Comparison of ENCODE assay signal across 16 cellular contexts in genomic region chr17:64115043-64115698, GRCh38. TPM values are rescaled to one million over a fixed set of nuclear protein-coding genes. Genes with fewer than 3 reads are reported as not detected.
DNase-seq lines count a peak whose midpoint lies in the region; ATAC-seq and TF ChIP-seq lines count a peak whose summit lies in the region.
"Had no signal": no experiment of that assay in that cellular context is flagged by ENCODE, and none has a peak within 500 bp of the region (broad histone marks: within the 10 kb centered on the region; RNA-seq: fewer than 3 reads in every experiment).

No MANE protein-coding gene starts in this region.

- no peak for TF ChIP-seq CTCF in breast epithelium (IDR thresholded peaks at IDR 0.05)
- TF ChIP-seq CTCF in left lung (IDR thresholded peaks at IDR 0.05), result no peak
- no peak for TF ChIP-seq CTCF in sigmoid colon (IDR thresholded peaks at IDR 0.05)

- TF ChIP-seq POLR2A in breast epithelium (IDR thresholded peaks at IDR 0.05), result no peak
- no peak for TF ChIP-seq POLR2A in sigmoid colon (IDR thresholded peaks at IDR 0.05)

- POLR2A ChIA-PET in CD8-positive, alpha-beta memory T cell (lab: Charles Lee), result interaction anchor here (0.6 kb wide), 1 partner anchor 121 kb away, joined by 6 read pairs; no protein-coding TSS in a partner anchor

- peaks cover 4 to 36% (median 14%) of the 10 kb centered on the region in 3 donors for H3K36me3 Mint-ChIP-seq in CD8-positive, alpha-beta memory T cell

- no peaks in the 10 kb centered on the region for H3K36me3 ChIP-seq in ACC112 (ENCODE audit: insufficient read depth, low read length)
- H3K36me3 ChIP-seq in CD8-positive, alpha-beta memory T cell (ENCODE audit: insufficient read depth, low read length), result no peaks in the 10 kb centered on the region
- no peaks in the 10 kb centered on the region for H3K36me3 ChIP-seq in breast epithelium
- no peaks in the 10 kb centered on the region for H3K36me3 ChIP-seq in left lung
- H3K36me3 ChIP-seq in sigmoid colon, result no peaks in the 10 kb centered on the region
- H3K36me3 ChIP-seq: heart right ventricle had no signal

- H3K27me3 Mint-ChIP-seq in CD8-positive, alpha-beta memory T cell, result no peaks in the 10 kb centered on the region

- peaks cover 56 to 85% (median 71%) of the 10 kb centered on the region in 3 donors for H3K4me1 Mint-ChIP-seq in CD8-positive, alpha-beta memory T cell

- WGBS in sigmoid colon, 2 donors, result 94 to 97% methylated on average over 8 of the region's 8 CpGs

- H3K27me3 ChIP-seq in ACC112 (ENCODE audit: insufficient read depth, low read length) (no peaks in the 10 kb centered on the region), breast epithelium (no peaks in the 10 kb centered on the region), left lung (no peaks in the 10 kb centered on the region), sigmoid colon (no peaks in the 10 kb centered on the region)
- no peaks in the 10 kb centered on the region for H3K27me3 ChIP-seq in CD8-positive, alpha-beta memory T cell (ENCODE audit: insufficient read depth, low read length, poor library complexity, severe bottlenecking)
- H3K27me3 ChIP-seq: heart right ventricle had no signal

- CTCF ChIA-PET in CD8-positive, alpha-beta memory T cell (lab: Charles Lee), result interaction anchor here (1.3 to 1.7 kb wide), 2 partner anchors 18 to 86 kb away, joined by 5 to 6 read pairs; no protein-coding TSS in a partner anchor

- H3K4me3 ChIP-seq in ACC112 (ENCODE audit: low read depth, low read length) (peak overlapping the region; percentile 66), breast epithelium (peak overlapping the region in 2 of 3 donors; percentile 3 to 21), left lung (no peak overlapping the region), sigmoid colon (no peak overlapping the region)
- H3K4me3 ChIP-seq in CD8-positive, alpha-beta memory T cell (ENCODE audit: low read length), result no peak overlapping the region
- H3K4me3 ChIP-seq: coronary artery, heart right ventricle had no signal

- peak overlapping the region in 6 of 8 donors; percentile 12 to 78 (median 64) for H3K27ac Mint-ChIP-seq in CD8-positive, alpha-beta memory T cell

- no peak for DNase-seq in CD8-positive, alpha-beta memory T cell
- peak in 1 of 2 donors; percentile 48 for DNase-seq in breast epithelium (ENCODE audit: low spot score in 2 of 2)
- no peak for DNase-seq in left lung
- DNase-seq in sigmoid colon, result no peak
- no peak for DNase-seq in stimulated activated CD4-positive, alpha-beta T cell treated with anti-CD3 and anti-CD28 coated beads, Interleukin-4, amount 100 ng/mL, for 1 hour
- DNase-seq: activated CD4-positive, CD25-positive, alpha-beta regulatory T cell treated with anti-CD3 and anti-CD28 coated beads, Interleukin-2, amount 50 U/mL, for 72 hours; activated naive CD4-positive, alpha-beta T cell; Caco-2; heart right ventricle; Karpas-422; SK-N-SH; substantia nigra had no signal

- H2AFZ ChIP-seq in ACC112 (ENCODE audit: low read length, unreplicated experiment), result no peak overlapping the region

- H3K27ac ChIP-seq in ACC112 (ENCODE audit: low read depth, low read length), result peak overlapping the region; percentile 75
- no peak overlapping the region for H3K27ac ChIP-seq in CD8-positive, alpha-beta memory T cell (ENCODE audit: low read depth, low read length)
- peak overlapping the region; percentile 50 to 76 for H3K27ac ChIP-seq in breast epithelium
- peak overlapping the region; percentile 46 to 50 for H3K27ac ChIP-seq in left lung
- H3K27ac ChIP-seq in sigmoid colon, result no peak overlapping the region
- H3K27ac ChIP-seq: heart right ventricle had no signal

- peaks cover 37% of the 10 kb centered on the region for H3K4me1 ChIP-seq in ACC112 (ENCODE audit: control insufficient read depth, insufficient read depth, low read length, unreplicated experiment)
- H3K4me1 ChIP-seq in CD8-positive, alpha-beta memory T cell (ENCODE audit: insufficient read depth, low read length), result peaks cover 46% of the 10 kb centered on the region
- H3K4me1 ChIP-seq in breast epithelium, result no peaks in the 10 kb centered on the region
- peaks cover 18 to 90% of the 10 kb centered on the region in 2 donors for H3K4me1 ChIP-seq in left lung
- H3K4me1 ChIP-seq in sigmoid colon, result peaks cover 2 to 15% (median 15%) of the 10 kb centered on the region in 4 donors

- ATAC-seq in left lung (peak; percentile 75), GM18870 (IDR thresholded peaks at IDR 0.05; ENCODE audit: unreplicated experiment) (no peak), HG03196 (IDR thresholded peaks at IDR 0.05; ENCODE audit: unreplicated experiment) (no peak)

- no peak for TF ChIP-seq EP300 in sigmoid colon (IDR thresholded peaks at IDR 0.05)

- no peaks in the 10 kb centered on the region for H3K9me3 ChIP-seq in CD8-positive, alpha-beta memory T cell (ENCODE audit: low read length)
- H3K9me3 ChIP-seq in breast epithelium (no peaks in the 10 kb centered on the region), left lung (no peaks in the 10 kb centered on the region), sigmoid colon (no peaks in the 10 kb centered on the region)
- H3K9me3 ChIP-seq: Caco-2, heart right ventricle, SK-N-SH had no signal

- peak overlapping the region in 4 of 7 donors; percentile 3 to 65 (median 50) for H3K4me3 Mint-ChIP-seq in CD8-positive, alpha-beta memory T cell

- H3K9me3 Mint-ChIP-seq in CD8-positive, alpha-beta memory T cell, result no peaks in the 10 kb centered on the region

- intact Hi-C loops in breast epithelium (cut with DNase I; ENCODE audit: low total_unique reads) (loop anchor here (5.0 kb wide), 1 partner anchor 1052 kb away; no protein-coding TSS in a partner anchor), left lung (cut with DNase I) (no loop called here), sigmoid colon (cut with DNase I) (no loop called here)

- H3K79me2 ChIP-seq in ACC112 (ENCODE audit: control insufficient read depth, insufficient read depth, low read length, unreplicated experiment), result peaks cover 19% of the 10 kb centered on the region

RNA-seq across cellular contexts. Expression of gene ERN1, which starts 14.8 kb away (rescaled TPM):
- 10 to 100 TPM; 24.7 to 25.5 TPM for total RNA-seq in CD8-positive, alpha-beta memory T cell
- 92.1 TPM for polyA plus RNA-seq in CD8-positive, alpha-beta memory T cell
- total RNA-seq in breast epithelium (10 to 100 TPM; 13.1 to 40.8 (median 34.7) TPM), left lung (10 to 100 TPM; 39.0 to 45.0 TPM), sigmoid colon (1 to 10 TPM; 7.1 to 9.4 (median 8.2) TPM)
- 1 to 10 TPM; 1.2 to 8.3 (median 1.6) TPM for polyA plus RNA-seq in sigmoid colon

Comparison
In these comparisons a context has a peak if more than half of its experiments do, and no peak if none do; other contexts are left out.
1. H3K27ac ChIP-seq: peak in ACC112 (single experiment), breast epithelium (2 of 2) and left lung (2 of 2); none in CD8-positive, alpha-beta memory T cell (single experiment) and sigmoid colon (0 of 4).
2. H3K4me3 ChIP-seq: peak in ACC112 (single experiment) and breast epithelium (2 of 3); none in CD8-positive, alpha-beta memory T cell (single experiment), left lung (0 of 2) and sigmoid colon (0 of 4).